In genomic region chr15:101517504-101517903, GRCh38 we compare ENCODE assay signal across 2 cellular contexts.
TF ChIP-seq lines count a peak whose summit lies in the region.

No MANE protein-coding gene starts in this region.

TF ChIP-seq in HEK293, 187 proteins besides CTCF, POLR2A, EP300 and RAD21 (continued from another document):
- TF ChIP-seq ZNF518A (tag by site-specific recombination; conservative IDR thresholded peaks at IDR 0.05; ENCODE audit: low read depth) (0 out of 2 replicates have a peak, but pooled peaks have one; percentile 43), ZNF398 (tag by site-specific recombination; IDR thresholded peaks at IDR 0.05) (no peak), SCRT2 (tag by site-specific recombination; IDR thresholded peaks at IDR 0.05) (0 out of 2 replicates have a peak, but pooled peaks have one; percentile 46), SETDB1 (IDR thresholded peaks at IDR 0.05; ENCODE audit: insufficient read length, low read length) (peak; percentile 92)

TF ChIP-seq in K562, 482 proteins besides CTCF, POLR2A, EP300 and RAD21 (continued from another document):
- TF ChIP-seq ZNF280A (IDR thresholded peaks at IDR 0.05; ENCODE audit: low read depth, partially characterized antibody), result peak; percentile 41
